16 cellular contexts compared by ENCODE assay signal in genomic region chr1:220695426-220695825, GRCh38. TPM values are rescaled to one million over a fixed set of nuclear protein-coding genes. Genes with fewer than 3 reads are reported as not detected.
DNase-seq lines count a peak whose midpoint lies in the region; TF ChIP-seq lines count a peak whose summit lies in the region.
"Had no signal": no experiment of that assay in that cellular context is flagged by ENCODE, and none has a peak within 500 bp of the region (broad histone marks: within the 10 kb centered on the region; RNA-seq: fewer than 3 reads in every experiment).

No MANE protein-coding gene starts in this region.

- H3K27me3 Mint-ChIP-seq in osteocyte (ENCODE audit: unreplicated experiment) = peaks cover 3% of the 10 kb centered on the region
- H3K27me3 Mint-ChIP-seq: B cell had no signal

- H3K27ac ChIP-seq in cingulate gyrus (ENCODE audit: low read depth, low read length) = peak overlapping the region; percentile 29
- peak overlapping the region; percentile 7 for H3K27ac ChIP-seq in temporal lobe (ENCODE audit: low read depth, low read length)
- H3K27ac ChIP-seq: 22Rv1; A549; BLaER1 treated with 17β-estradiol and CSF1 and Interleukin-3, amounts not matched to agents 10 nM and 100 nM had no signal

- no peaks in the 10 kb centered on the region for H3K9me3 Mint-ChIP-seq in osteocyte (ENCODE audit: unreplicated experiment)
- H3K9me3 Mint-ChIP-seq: CD4-positive, alpha-beta T cell; CD8-positive, alpha-beta T cell had no signal

- TF ChIP-seq CTCF in osteocyte (IDR thresholded peaks at IDR 0.05) = no peak

- H3K4me3 Mint-ChIP-seq in osteocyte (ENCODE audit: unreplicated experiment) = no peak overlapping the region
- H3K4me3 Mint-ChIP-seq: B cell; CD14-positive monocyte; CD4-positive, alpha-beta T cell; CD8-positive, alpha-beta T cell had no signal

- no peak overlapping the region for H3K27ac Mint-ChIP-seq in osteocyte (ENCODE audit: unreplicated experiment)
- H3K27ac Mint-ChIP-seq: B cell; CD14-positive monocyte; CD4-positive, alpha-beta T cell; CD8-positive, alpha-beta T cell had no signal

- DNase-seq in osteocyte (ENCODE audit: extremely low spot score, unreplicated experiment) = peak; percentile 65
- no peak for DNase-seq in C1 segment of cervical spinal cord (lab: John Stamatoyannopoulos, UW)
- no peak for DNase-seq in NCI-H2029 treated with DMSO at 0.1 percent for 48 hours (lab: John Stamatoyannopoulos, UW)
- DNase-seq: AML-193; Calu3; CD4-positive, alpha-beta T cell; CD8-positive, alpha-beta T cell; DMS79 treated with DMSO at 0.1 percent for 48 hours; GF-D8 had no signal

- peaks cover 2% of the 10 kb centered on the region for H3K36me3 Mint-ChIP-seq in osteocyte (ENCODE audit: unreplicated experiment)
- H3K36me3 Mint-ChIP-seq: CD8-positive, alpha-beta T cell had no signal

- peaks cover 12% of the 10 kb centered on the region for H3K4me1 Mint-ChIP-seq in osteocyte (ENCODE audit: unreplicated experiment)

RNA-seq across cellular contexts. Expression of gene C1orf115, which starts 5.3 kb away (rescaled TPM):
- 5.6 and 5.9 TPM in 2 replicates for total RNA-seq in osteocyte
- total RNA-seq in temporal lobe = 37.1 TPM

RNA-seq across cellular contexts. Expression of gene MTARC2, which starts 52.7 kb away (rescaled TPM):
- total RNA-seq in osteocyte (25.6 and 27.9 TPM in 2 replicates), temporal lobe (7.6 TPM)
- total RNA-seq: CD4-positive, alpha-beta T cell; CD8-positive, alpha-beta T cell had no signal
